Comparison of ENCODE assay signal across 11 cellular contexts in genomic region chr7:92362131-92362530, GRCh38.
"Had no signal": no experiment of that assay in that cellular context is flagged by ENCODE, and none has a peak within 500 bp of the region (broad histone marks: within the 10 kb centered on the region; RNA-seq: fewer than 3 reads in every experiment).

No MANE protein-coding gene starts in this region.

- H3K9me3 Mint-ChIP-seq: GM23338, H9, HFFc6 had no signal

- H3K9me3 ChIP-seq: HAP-1 had no signal

- DNase-seq: GM23248, GOT3, H7, H9, HCEC 1CT, HFFc6 had no signal

- H3K4me1 Mint-ChIP-seq: H9 had no signal

- H3K9ac ChIP-seq: GM23248 had no signal

- H2AFZ ChIP-seq: GM23248, GM23338 had no signal

- H3K4me3 Mint-ChIP-seq: GM23338, H9, HFFc6 had no signal

- FAIRE-seq: H1, H54 had no signal

- ATAC-seq: GM23338, HCT116 had no signal

- H3K27ac Mint-ChIP-seq: GM23338, HFFc6 had no signal

- H3K27ac ChIP-seq: GM23248 had no signal

- H3K4me3 ChIP-seq: GM23248, GM23338, HAP-1 had no signal

- H3K36me3 ChIP-seq: HAP-1 had no signal

- H3K4me2 ChIP-seq: GM23338 had no signal
